ENCODE assay signal across 33 cellular contexts in the genomic region with DNA sequence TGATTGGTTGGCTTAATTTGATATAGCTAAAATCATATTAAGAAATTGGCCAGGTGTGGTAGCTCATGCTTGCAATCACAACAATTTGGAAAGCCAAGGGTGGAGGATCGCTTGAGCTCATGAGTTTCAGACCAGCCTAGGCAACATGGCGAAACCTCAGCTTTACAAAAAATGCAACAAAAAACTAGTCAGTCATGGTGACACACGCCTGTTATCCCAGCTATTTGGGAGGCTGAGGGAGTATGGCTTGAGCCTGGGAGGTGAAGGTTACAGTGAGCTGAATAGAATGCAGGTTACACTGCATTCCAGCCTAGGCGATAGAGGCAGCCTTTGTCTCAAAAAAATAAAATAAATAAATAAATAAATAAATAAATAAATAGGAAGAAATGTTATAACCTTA.
"Had no signal": no experiment of that assay in that cellular context is flagged by ENCODE, and none has a peak within 500 bp of the region (broad histone marks: within the 10 kb centered on the region; RNA-seq: fewer than 3 reads in every experiment).

No MANE protein-coding gene starts in this region.

- H3K27me3 ChIP-seq: adrenal gland, ascending aorta, body of pancreas, brain microvascular endothelial cell, breast epithelium, cardiac muscle cell had no signal

- H3K36me3 ChIP-seq: adrenal gland, ascending aorta, brain microvascular endothelial cell, breast epithelium, cardiac muscle cell had no signal

- H3K27ac ChIP-seq: adrenal gland, ascending aorta, body of pancreas, brain microvascular endothelial cell, breast epithelium, cardiac muscle cell had no signal

- H3K4me1 ChIP-seq: ascending aorta, body of pancreas, breast epithelium had no signal

- FAIRE-seq: astrocyte, bronchial epithelial cell had no signal

- H3K9me3 ChIP-seq: adrenal gland, ascending aorta, body of pancreas, breast epithelium had no signal

- H3K4me3 ChIP-seq: adrenal gland, ascending aorta, body of pancreas, breast epithelium, cardiac muscle cell had no signal

- ATAC-seq: activated naive CD4-positive, alpha-beta T cell treated with anti-CD3 and anti-CD28 coated beads, Interleukin-2, amount 50 U/mL, for 72 hours; activated naive CD8-positive, alpha-beta T cell treated with anti-CD3 and anti-CD28 coated beads, Interleukin-2, amount 50 U/mL, for 24 hours; activated T-cell treated with anti-CD3 and anti-CD28 coated beads, Interleukin-2, amount 50 U/mL, for 4 hours; activated T-cell treated with anti-CD3 and anti-CD28 coated beads, Interleukin-2, amount 50 U/mL, for 72 hours; activated T-helper 17 cell treated with anti-CD3 and anti-CD28 coated beads, Interleukin-2, amount 50 U/mL, for 72 hours; body of pancreas had no signal

- DNase-seq: activated effector memory CD4-positive, alpha-beta T cell treated with anti-CD3 and anti-CD28 coated beads, Interleukin-2, amount 50 U/mL, for 16 hours; activated effector memory CD4-positive, alpha-beta T cell treated with Interleukin-2 at 50 U/mL for 16 hours; activated gamma-delta T cell; activated gamma-delta T cell treated with Interleukin-2 at 50 U/mL for 16 hours; activated naive CD4-positive, alpha-beta T cell; activated naive CD4-positive, alpha-beta T cell treated with anti-CD3 and anti-CD28 coated beads for 36 hours; activated naive CD4-positive, alpha-beta T cell treated with anti-CD3 and anti-CD28 coated beads, Interleukin-2, amount 10 ng/mL, durations not matched to agents 7 days and 5 days; activated naive CD4-positive, alpha-beta T cell treated with anti-CD3 and anti-CD28 coated beads, Interleukin-2, amount 50 U/mL, for 16 hours; activated naive CD4-positive, alpha-beta T cell treated with Interleukin-2 at 50 U/mL for 16 hours; activated naive CD8-positive, alpha-beta T cell treated with anti-CD3 and anti-CD28 coated beads for 36 hours; activated naive CD8-positive, alpha-beta T cell treated with anti-CD3 and anti-CD28 coated beads, Interleukin-2, amount 10 ng/mL, durations not matched to agents 7 days and 5 days; activated naive CD8-positive, alpha-beta T cell treated with anti-CD3 and anti-CD28 coated beads, Interleukin-2, amount 50 U/mL, for 24 hours; activated T-cell treated with anti-CD3 and anti-CD28 coated beads, Interleukin-2, amount 50 U/mL, for 1 hour; activated T-cell treated with anti-CD3 and anti-CD28 coated beads, Interleukin-2, amount 50 U/mL, for 24 hours; activated T-cell treated with anti-CD3 and anti-CD28 coated beads, Interleukin-2, amount 50 U/mL, for 4 hours; activated T-cell treated with anti-CD3 and anti-CD28 coated beads, Interleukin-2, amount 50 U/mL, for 48 hours; activated T-cell treated with anti-CD3 and anti-CD28 coated beads, Interleukin-2, amount 50 U/mL, for 72 hours; adrenal gland; amniotic stem cell; amygdala; anterior cingulate cortex; aorta; body of pancreas; brain microvascular endothelial cell; caudate nucleus; cerebellar nuclear complex had no signal
